In genomic region chr7:37352974-37353948, GRCh38 we compare ENCODE assay signal across 8 cellular contexts.
DNase-seq lines count a peak whose midpoint lies in the region; ATAC-seq and TF ChIP-seq lines count a peak whose summit lies in the region.

No MANE protein-coding gene starts in this region.

- CTCF ChIA-PET in Panc1 (lab: Charles Lee): interaction anchor here (0.7 kb wide), 1 partner anchor 36 kb away, joined by 3 read pairs; no protein-coding TSS in a partner anchor

- H3K36me3 ChIP-seq in Panc1 (ENCODE audit: control insufficient read depth, insufficient read depth, low read length): no peaks in the 10 kb centered on the region
- no peaks in the 10 kb centered on the region for H3K36me3 ChIP-seq in mesodermal cell (ENCODE audit: control insufficient read depth, insufficient read depth, low read length)
- no peaks in the 10 kb centered on the region for H3K36me3 ChIP-seq in testis (ENCODE audit: low read depth, missing control alignments)

- in situ Hi-C loops in Panc1 (cut with HindIII; ENCODE audit: low pct_unique_long_range_greater_than_20kb, low sequenced_read_pairs): no loop called here

- POLR2A ChIA-PET in Panc1 (lab: Charles Lee): no interaction called here

- no peaks in the 10 kb centered on the region for H3K9me3 ChIP-seq in Panc1 (ENCODE audit: control insufficient read depth, insufficient read depth, low read depth, low read length)
- H3K9me3 ChIP-seq in mesodermal cell (ENCODE audit: control insufficient read depth, low read length): no peaks in the 10 kb centered on the region
- H3K9me3 ChIP-seq in testis: no peaks in the 10 kb centered on the region

- H3K27me3 ChIP-seq in Panc1 (ENCODE audit: control insufficient read depth, insufficient read depth, low read length) (no peaks in the 10 kb centered on the region; the same call in 1 of the 2 replicates), testis (no peaks in the 10 kb centered on the region)

- no peak overlapping the region for H3K4me3 ChIP-seq in Panc1 (ENCODE audit: low read depth in 2 of 2, low read length in 2 of 2)
- H3K4me3 ChIP-seq in mesodermal cell (ENCODE audit: extremely low read depth, insufficient read depth, low read length, poor library complexity, severe bottlenecking): no peak overlapping the region
- peak overlapping the region; percentile 36 to 46 for H3K4me3 ChIP-seq in testis

- no peaks in the 10 kb centered on the region for H3K4me1 ChIP-seq in Panc1 (ENCODE audit: control insufficient read depth, insufficient read depth, low read length)
- peaks cover 21% of the 10 kb centered on the region for H3K4me1 ChIP-seq in mesodermal cell (ENCODE audit: control insufficient read depth, insufficient read depth, low read length, poor library complexity, severe bottlenecking)
- no peaks in the 10 kb centered on the region for H3K4me1 ChIP-seq in testis

- BruUV-seq in Panc1 (replicated peaks; lab: Mats Ljungman, UMichigan): no TSS peak

- peak; percentile 76 for ATAC-seq in GM18907 (IDR thresholded peaks at IDR 0.05; ENCODE audit: unreplicated experiment)
- peak; percentile 45 for ATAC-seq in HG03097 (IDR thresholded peaks at IDR 0.05; ENCODE audit: low FRiP score, unreplicated experiment)
- ATAC-seq in Panc1: no peak

- peak; percentile 53 for TF ChIP-seq CTCF in C4-2B (conservative IDR thresholded peaks at IDR 0.05)
- TF ChIP-seq CTCF in Panc1 (IDR thresholded peaks at IDR 0.05): peak; percentile 74
- no peak for TF ChIP-seq CTCF in testis (IDR thresholded peaks at IDR 0.05)

- TF ChIP-seq POLR2A in testis (IDR thresholded peaks at IDR 0.05): no peak

- WGBS in mesodermal cell (ENCODE audit: insufficient coverage in 2 of 2), 2 experiments: 90 to 91% methylated on average over 30 of the region's 32 CpGs
- WGBS in testis, 2 donors: 61 to 68% methylated on average over 32 of the region's 32 CpGs

- intact Hi-C loops in Panc1 (cut with micrococcal nuclease; ENCODE audit: unreplicated experiment) (no loop called here), testis (cut with DNase I; ENCODE audit: low total_unique reads) (no loop called here)

- DNase-seq in Panc1 (ENCODE audit: low read depth, low spot score) (peak; percentile 28), testis (peak; percentile 63), NCI-H226 (no peak)
- peak; percentile 71 for DNase-seq in activated naive CD4-positive, alpha-beta T cell treated with Interleukin-2 at 50 U/mL for 16 hours

- H3K27ac ChIP-seq in C4-2B (no peak overlapping the region), Panc1 (ENCODE audit: low read length) (no peak overlapping the region), mesodermal cell (ENCODE audit: low read depth, low read length, severe bottlenecking) (peak overlapping the region; percentile 84), testis (peak overlapping the region in 1 of 2 donors; percentile 62)

Comparison
In these comparisons a context has a peak if more than half of its experiments do, and no peak if none do; other contexts are left out.
1. CTCF ChIP-seq: peak in C4-2B (single experiment) and Panc1 (single experiment); none in testis (0 of 3).
2. H3K4me3 ChIP-seq: peak in testis (2 of 2); none in Panc1 (0 of 2) and mesodermal cell (single experiment).